Comparison of ENCODE assay signal across 26 cellular contexts in genomic region chr12:33581613-33582122, GRCh38.
DNase-seq lines count a peak whose midpoint lies in the region; ATAC-seq, FAIRE-seq and TF ChIP-seq lines count a peak whose summit lies in the region.
"Had no signal": no experiment of that assay in that cellular context is flagged by ENCODE, and none has a peak within 500 bp of the region (broad histone marks: within the 10 kb centered on the region; RNA-seq: fewer than 3 reads in every experiment).

No MANE protein-coding gene starts in this region.

- H3K27ac ChIP-seq in mammary epithelial cell (ENCODE audit: insufficient read depth, low read depth, low read length) (no peak overlapping the region), breast epithelium (no peak overlapping the region), GM12878 (ENCODE audit: control insufficient read depth, insufficient read depth) (no peak overlapping the region), ovary (no peak overlapping the region), caudate nucleus (ENCODE audit: low read depth, low read length) (no peak overlapping the region)
- H3K27ac ChIP-seq: BLaER1, HL-60 had no signal

- intact Hi-C loops in mammary epithelial cell (cut with micrococcal nuclease): loop anchor here (10.0 kb wide), 1 partner anchor 77 kb away; no protein-coding TSS in a partner anchor
- intact Hi-C loops in breast epithelium (cut with DNase I; ENCODE audit: low total_unique reads): no loop called here
- intact Hi-C loops in GM12878 (cut with micrococcal nuclease; ENCODE audit: unreplicated experiment): no loop called here
- intact Hi-C loops in ovary (cut with DNase I): no loop called here

- H3K27ac Mint-ChIP-seq in neural crest cell (ENCODE audit: unreplicated experiment): peak overlapping the region; percentile 79
- H3K27ac Mint-ChIP-seq in activated CD8-positive, alpha-beta memory T cell treated with anti-CD3 and anti-CD28 coated beads, Interleukin-2, amount 10 ng/mL, durations not matched to agents 7 days and 5 days: no peak overlapping the region
- H3K27ac Mint-ChIP-seq: CD4-positive, alpha-beta T cell; IgD-negative memory B cell had no signal

- H3K4me3 Mint-ChIP-seq in neural crest cell: no peak overlapping the region
- no peak overlapping the region for H3K4me3 Mint-ChIP-seq in activated CD8-positive, alpha-beta memory T cell treated with anti-CD3 and anti-CD28 coated beads, Interleukin-2, amount 10 ng/mL, durations not matched to agents 7 days and 5 days
- H3K4me3 Mint-ChIP-seq: CD4-positive, alpha-beta T cell; IgD-negative memory B cell had no signal

- POLR2A ChIA-PET in GM12878 (lab: Charles Lee): no interaction called here

- no peak for TF ChIP-seq POLR2A in breast epithelium (IDR thresholded peaks at IDR 0.05)
- no peak for TF ChIP-seq POLR2A in GM12878 (IDR thresholded peaks at IDR 0.05; ENCODE audit: low read depth, low read length)
- TF ChIP-seq POLR2A in ovary (IDR thresholded peaks at IDR 0.05): no peak

- BruUV-seq in mammary epithelial cell (replicated peaks; lab: Mats Ljungman, UMichigan) (no TSS peak), GM12878 (replicated peaks; lab: Mats Ljungman, UMichigan) (no TSS peak)

- SMC1A ChIA-PET in GM12878 (lab: Charles Lee; ENCODE audit: uncharacterized antibody, unreplicated experiment): interaction anchor here (1.0 kb wide), 2 partner anchors 24 to 76 kb away, joined by 3 to 4 read pairs; no protein-coding TSS in a partner anchor

- RAD21 ChIA-PET in GM12878 (lab: Charles Lee; ENCODE audit: unreplicated experiment): interaction anchor here (1.2 kb wide), 2 partner anchors 9 to 18 kb away, joined by 3 to 4 read pairs; no protein-coding TSS in a partner anchor

- TF ChIP-seq CTCF in mammary epithelial cell (conservative IDR thresholded peaks at IDR 0.05 in 1 of 2, IDR thresholded peaks at IDR 0.05 in 1 of 2; ENCODE audit: extremely low read depth in 1 of 2, insufficient read depth in 1 of 2, low read depth in 1 of 2, low read length in 2 of 2) (no peak), breast epithelium (IDR thresholded peaks at IDR 0.05) (no peak), GM12878 (IDR thresholded peaks at IDR 0.05 in 2 of 3, conservative IDR thresholded peaks at IDR 0.05 in 1 of 3; ENCODE audit: control insufficient read depth in 2 of 3, extremely low read depth in 1 of 3, insufficient read depth in 1 of 3, low read depth in 3 of 3, low read length in 3 of 3) (no peak), neural crest cell (conservative IDR thresholded peaks at IDR 0.05) (no peak), ovary (IDR thresholded peaks at IDR 0.05) (no peak)

- DNase-seq in mammary epithelial cell (no peak), breast epithelium (ENCODE audit: low spot score in 2 of 2) (no peak), GM12878 (ENCODE audit: low read depth, low spot score) (no peak), neural crest cell (ENCODE audit: low read depth, low spot score) (no peak), NCI-H524 (lab: John Stamatoyannopoulos, UW) (no peak), ovary (no peak), caudate nucleus (lab: John Stamatoyannopoulos, UW) (no peak)
- DNase-seq in activated CD8-positive, alpha-beta memory T cell treated with anti-CD3 and anti-CD28 coated beads, Interleukin-2, amount 10 ng/mL, durations not matched to agents 7 days and 5 days: no peak
- DNase-seq: CD4-positive, alpha-beta T cell; COR-L47; DMS53; GOT3; MV-4-11; NCI-H1105 treated with DMSO at 0.1 percent for 48 hours; NCI-H146; NCI-H1930; NCI-H2107; NCI-H524 treated with DMSO at 0.1 percent for 48 hours; NCI-H774; RPMI8226; SHP77; SW 1271 had no signal

- peak overlapping the region; percentile 77 for H2AFZ ChIP-seq in mammary epithelial cell (ENCODE audit: low read depth, low read length)
- no peak overlapping the region for H2AFZ ChIP-seq in GM12878 (ENCODE audit: control insufficient read depth, low read depth, low read length)

- no peaks in the 10 kb centered on the region for H3K27me3 Mint-ChIP-seq in neural crest cell (ENCODE audit: low read depth)
- no peaks in the 10 kb centered on the region for H3K27me3 Mint-ChIP-seq in activated CD8-positive, alpha-beta memory T cell treated with anti-CD3 and anti-CD28 coated beads, Interleukin-2, amount 10 ng/mL, durations not matched to agents 7 days and 5 days
- H3K27me3 Mint-ChIP-seq: CD4-positive, alpha-beta T cell; IgD-negative memory B cell had no signal

- peaks cover 12% of the 10 kb centered on the region for H3K4me1 Mint-ChIP-seq in neural crest cell
- no peaks in the 10 kb centered on the region for H3K4me1 Mint-ChIP-seq in activated CD8-positive, alpha-beta memory T cell treated with anti-CD3 and anti-CD28 coated beads, Interleukin-2, amount 10 ng/mL, durations not matched to agents 7 days and 5 days
- H3K4me1 Mint-ChIP-seq: IgD-negative memory B cell had no signal

- H3K36me3 ChIP-seq in mammary epithelial cell (ENCODE audit: insufficient read depth, low read length) (no peaks in the 10 kb centered on the region), breast epithelium (no peaks in the 10 kb centered on the region), GM12878 (ENCODE audit: control insufficient read depth in 2 of 2, insufficient read depth in 2 of 2, low read length in 1 of 2) (no peaks in the 10 kb centered on the region), ovary (no peaks in the 10 kb centered on the region)
- H3K36me3 ChIP-seq: BLaER1 had no signal

- H3K9me3 ChIP-seq in mammary epithelial cell (replicated peaks; ENCODE audit: insufficient read depth, low read length) (no peaks in the 10 kb centered on the region), breast epithelium (no peaks in the 10 kb centered on the region), GM12878 (replicated peaks; ENCODE audit: control insufficient read depth, insufficient read depth, low read length) (no peaks in the 10 kb centered on the region), ovary (no peaks in the 10 kb centered on the region)
- H3K9me3 ChIP-seq: BLaER1 had no signal

- FAIRE-seq in GM12878 (lab: Jason Lieb, UNC): no peak

- no peaks in the 10 kb centered on the region for H3K36me3 Mint-ChIP-seq in neural crest cell (ENCODE audit: low read depth)
- no peaks in the 10 kb centered on the region for H3K36me3 Mint-ChIP-seq in activated CD8-positive, alpha-beta memory T cell treated with anti-CD3 and anti-CD28 coated beads, Interleukin-2, amount 10 ng/mL, durations not matched to agents 7 days and 5 days
- H3K36me3 Mint-ChIP-seq: IgD-negative memory B cell had no signal

- ATAC-seq in GM12878: peak; percentile 31
- ATAC-seq in activated CD8-positive, alpha-beta memory T cell treated with anti-CD3 and anti-CD28 coated beads, Interleukin-2, amount 10 ng/mL, durations not matched to agents 7 days and 5 days: no peak
- ATAC-seq: HCT116 had no signal

- CTCF ChIA-PET in mammary epithelial cell (lab: Charles Lee; ENCODE audit: low non-redundant PET) (interaction anchor here (0.7 kb wide), 1 partner anchor 233 kb away, joined by 11 read pairs; no protein-coding TSS in a partner anchor), GM12878 (lab: Yijun Ruan, JAX) (interaction anchor here (0.6 kb wide), 1 partner anchor 1982 kb away, joined by 3 read pairs; no protein-coding TSS in a partner anchor)
- CTCF ChIA-PET in activated CD8-positive, alpha-beta memory T cell treated with anti-CD3 and anti-CD28 coated beads, Interleukin-2, amount 10 ng/mL, durations not matched to agents 7 days and 5 days (lab: Charles Lee): no interaction called here

- in situ Hi-C loops in mammary epithelial cell (cut with MboI; ENCODE audit: low sequenced_read_pairs in 2 of 2): loop anchor here (25.0 kb wide), 4 partner anchors 94 to 819 kb away; partner anchors contain the start of genes YARS2 (in 2 of the 2) and ALG10 (in 1 of the 2)
- in situ Hi-C loops in GM12878 (cut with MboI): no loop called here

- dilution Hi-C loops in mammary epithelial cell (cut with HindIII; ENCODE audit: low sequenced_read_pairs): no loop called here

- H3K9ac ChIP-seq in mammary epithelial cell (ENCODE audit: insufficient read depth, low read length): no peak overlapping the region
- H3K9ac ChIP-seq in GM12878 (ENCODE audit: control insufficient read depth, insufficient read depth, low read length): no peak overlapping the region
- H3K9ac ChIP-seq: BLaER1 had no signal

- H3K27me3 ChIP-seq in mammary epithelial cell (ENCODE audit: insufficient read depth, low read length) (no peaks in the 10 kb centered on the region), breast epithelium (no peaks in the 10 kb centered on the region), GM12878 (replicated peaks in 1 of 2; ENCODE audit: control insufficient read depth in 2 of 2, insufficient read depth in 2 of 2, low read length in 1 of 2) (no peaks in the 10 kb centered on the region), ovary (no peaks in the 10 kb centered on the region)
- H3K27me3 ChIP-seq: BLaER1 had no signal

- 36% methylated on average over 5 of the region's 5 CpGs for WGBS in mammary epithelial cell (ENCODE audit: low coverage, missing lambda C conversion rate)
- 8% methylated on average over 5 of the region's 5 CpGs for WGBS in GM12878 (ENCODE audit: insufficient coverage, insufficient replicate concordance, low lambda C conversion rate, missing lambda C conversion rate)
- 39 to 48% (median 46%) methylated on average over 5 of the region's 5 CpGs for WGBS in ovary, 3 donors

- H3K4me3 ChIP-seq in mammary epithelial cell (replicated peaks in 1 of 3; ENCODE audit: insufficient read depth in 1 of 3, low read depth in 2 of 3, low read length in 3 of 3): no peak overlapping the region
- no peak overlapping the region for H3K4me3 ChIP-seq in breast epithelium
- H3K4me3 ChIP-seq in GM12878: no peak overlapping the region
- H3K4me3 ChIP-seq in ovary: no peak overlapping the region
- H3K4me3 ChIP-seq: BLaER1 had no signal

- H3K9me3 Mint-ChIP-seq in neural crest cell: peaks cover 1% of the 10 kb centered on the region
- H3K9me3 Mint-ChIP-seq in activated CD8-positive, alpha-beta memory T cell treated with anti-CD3 and anti-CD28 coated beads, Interleukin-2, amount 10 ng/mL, durations not matched to agents 7 days and 5 days (ENCODE audit: low read depth): peaks cover 5% of the 10 kb centered on the region

- H3K79me2 ChIP-seq in mammary epithelial cell (ENCODE audit: insufficient read depth, low read length) (no peaks in the 10 kb centered on the region), GM12878 (ENCODE audit: control insufficient read depth, insufficient read depth, low read length) (no peaks in the 10 kb centered on the region)

- no peak for TF ChIP-seq RAD21 in GM12878 (IDR thresholded peaks at IDR 0.05; ENCODE audit: insufficient read depth, low read depth, low read length)

- H4K20me1 ChIP-seq in mammary epithelial cell (ENCODE audit: insufficient read depth, low read length): no peaks in the 10 kb centered on the region
- no peaks in the 10 kb centered on the region for H4K20me1 ChIP-seq in GM12878 (ENCODE audit: control insufficient read depth, insufficient read depth)
- H4K20me1 ChIP-seq: BLaER1 had no signal

- peaks cover 3% of the 10 kb centered on the region for H3K4me1 ChIP-seq in mammary epithelial cell (ENCODE audit: insufficient read depth, low read length)
- no peaks in the 10 kb centered on the region for H3K4me1 ChIP-seq in breast epithelium
- no peaks in the 10 kb centered on the region for H3K4me1 ChIP-seq in GM12878 (ENCODE audit: control insufficient read depth, insufficient read depth, low read length)
- no peaks in the 10 kb centered on the region for H3K4me1 ChIP-seq in ovary (ENCODE audit: insufficient read depth)
- H3K4me1 ChIP-seq: BLaER1 had no signal

- H3K4me2 ChIP-seq in mammary epithelial cell (ENCODE audit: insufficient read depth, low read depth, low read length): no peak overlapping the region
- no peak overlapping the region for H3K4me2 ChIP-seq in GM12878 (ENCODE audit: control insufficient read depth, insufficient read depth)
- H3K4me2 ChIP-seq: BLaER1 had no signal

- TF ChIP-seq EP300 in GM12878 (IDR thresholded peaks at IDR 0.05; ENCODE audit: borderline replicate concordance in 1 of 2, control insufficient read depth in 1 of 2, low read depth in 2 of 2, low read length in 2 of 2) (peak in 1 of 2 experiments; percentile 23; a peak in 1 of 4 replicates), ovary (IDR thresholded peaks at IDR 0.05) (no peak)
